Comparison of ENCODE assay signal across 8 cellular contexts in the genomic region with DNA sequence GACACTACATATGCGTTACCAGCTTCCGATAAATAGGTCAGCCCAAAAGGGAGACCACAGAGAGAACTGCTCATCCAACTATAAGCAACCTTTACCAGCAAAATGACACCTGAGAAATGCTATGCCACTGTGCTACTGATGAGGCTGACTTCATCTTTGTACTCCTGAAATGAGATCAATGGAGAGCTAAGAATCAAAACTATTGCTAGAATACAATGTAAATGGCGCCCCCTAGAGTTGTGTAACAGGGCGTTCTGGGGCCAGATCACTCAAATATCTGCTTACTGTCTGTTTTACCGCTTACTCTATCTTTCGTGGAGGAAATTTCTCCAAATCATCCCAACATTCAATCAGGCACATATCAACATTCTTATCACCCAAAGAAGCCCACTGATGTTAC. TPM values are rescaled to one million over a fixed set of nuclear protein-coding genes. Genes with fewer than 3 reads are reported as not detected.
A peak's percentile ranks its signal among the peaks of the same experiment; 100 is the strongest.
DNase-seq lines count a peak whose midpoint lies in the region; ATAC-seq and TF ChIP-seq lines count a peak whose summit lies in the region.

No MANE protein-coding gene starts in this region.

- H3K36me3 Mint-ChIP-seq in osteocyte (ENCODE audit: unreplicated experiment): peaks cover 7% of the 10 kb centered on the region

- ATAC-seq in HG03196 (IDR thresholded peaks at IDR 0.05; ENCODE audit: unreplicated experiment) (no peak), HG03521 (IDR thresholded peaks at IDR 0.05; ENCODE audit: unreplicated experiment) (no peak)

- no peak overlapping the region for H3K4me3 Mint-ChIP-seq in osteocyte (ENCODE audit: unreplicated experiment)

- H3K4me1 Mint-ChIP-seq in osteocyte (ENCODE audit: unreplicated experiment): peaks cover 27% of the 10 kb centered on the region

- peak; percentile 60 for TF ChIP-seq CTCF in osteocyte (IDR thresholded peaks at IDR 0.05)

- H3K9me3 Mint-ChIP-seq in osteocyte (ENCODE audit: unreplicated experiment): no peaks in the 10 kb centered on the region

- H3K27ac Mint-ChIP-seq in osteocyte (ENCODE audit: unreplicated experiment): no peak overlapping the region

- no peaks in the 10 kb centered on the region for H3K27me3 Mint-ChIP-seq in osteocyte (ENCODE audit: unreplicated experiment)

- peak; percentile 29 for DNase-seq in DMS79 treated with DMSO at 0.1 percent for 48 hours (lab: John Stamatoyannopoulos, UW)
- DNase-seq in KG1 (lab: John Stamatoyannopoulos, UW): peak; percentile 8
- peak; percentile 17 to 67 for DNase-seq in SW 1271 (lab: John Stamatoyannopoulos, UW)
- DNase-seq in dermis blood vessel endothelial cell: peak; percentile 60
- DNase-seq in osteocyte (ENCODE audit: extremely low spot score, unreplicated experiment): no peak
- no peak for DNase-seq in NCI-H128 (lab: John Stamatoyannopoulos, UW; ENCODE audit: unreplicated experiment)

RNA-seq across cellular contexts. Expression of a gene that starts 4.6 kb away (rescaled TPM):
- total RNA-seq in dermis blood vessel endothelial cell (12.1 and 15.9 TPM in 2 replicates), osteocyte (66.6 and 68.3 TPM in 2 replicates)

RNA-seq across cellular contexts. Expression of a gene that starts 16.0 kb away (rescaled TPM):
- not detected in 2 replicates for total RNA-seq in dermis blood vessel endothelial cell
- 3.9 and 5.2 TPM in 2 replicates for total RNA-seq in osteocyte

RNA-seq across cellular contexts. Expression of a gene that starts 21.7 kb away (rescaled TPM):
- total RNA-seq in dermis blood vessel endothelial cell (44.0 and 61.1 TPM in 2 replicates), osteocyte (56.7 and 58.8 TPM in 2 replicates)

RNA-seq across cellular contexts. Expression of a gene that starts 37.4 kb away (rescaled TPM):
- total RNA-seq in dermis blood vessel endothelial cell (0.42 and 1.5 TPM in 2 replicates), osteocyte (0.73 and 1.0 TPM in 2 replicates)

RNA-seq across cellular contexts. Expression of a gene that starts 39.2 kb away (rescaled TPM):
- total RNA-seq in dermis blood vessel endothelial cell (31.7 and 41.4 TPM in 2 replicates), osteocyte (61.4 and 73.0 TPM in 2 replicates)

Comparison
In these comparisons a context has a peak if more than half of its experiments do, and no peak if none do; other contexts are left out.
1. DNase-seq: peak in DMS79 treated with DMSO at 0.1 percent for 48 hours (single experiment), KG1 (single experiment), SW 1271 (2 of 2) and dermis blood vessel endothelial cell (single experiment); none in osteocyte (single experiment) and NCI-H128 (single experiment).